Comparison of ENCODE assay signal across 24 cellular contexts in genomic region chr12:29167410-29167809, GRCh38.
"Had no signal": no experiment of that assay in that cellular context is flagged by ENCODE, and none has a peak within 500 bp of the region (broad histone marks: within the 10 kb centered on the region; RNA-seq: fewer than 3 reads in every experiment).

No MANE protein-coding gene starts in this region.

- H3K9me3 ChIP-seq: breast epithelium, gastrocnemius medialis, pancreas, prostate gland, testis had no signal

- H3K4me1 ChIP-seq: breast epithelium, gastrocnemius medialis, pancreas, prostate gland, testis had no signal

- H3K4me1 Mint-ChIP-seq: nephron had no signal

- H3K27me3 ChIP-seq: breast epithelium, gastrocnemius medialis, pancreas, testis had no signal

- H3K4me3 ChIP-seq: breast epithelium, gastrocnemius medialis, pancreas, prostate gland, smooth muscle cell, testis had no signal

- H3K27me3 Mint-ChIP-seq: activated CD4-positive, alpha-beta T cell treated with anti-CD3 and anti-CD28 coated beads, Interleukin-2, amount 10 ng/mL, durations not matched to agents 7 days and 5 days; activated CD8-positive, alpha-beta T cell treated with anti-CD3 and anti-CD28 coated beads for 36 hours had no signal

- H3K27ac Mint-ChIP-seq: activated CD4-positive, alpha-beta T cell treated with anti-CD3 and anti-CD28 coated beads, Interleukin-2, amount 10 ng/mL, durations not matched to agents 7 days and 5 days; activated CD8-positive, alpha-beta T cell treated with anti-CD3 and anti-CD28 coated beads for 36 hours; activated naive CD4-positive, alpha-beta T cell treated with anti-CD3 and anti-CD28 coated beads, Interleukin-2, amount 50 U/mL, for 72 hours; activated T-helper 2 cell treated with anti-CD3 and anti-CD28 coated beads, Interferon-gamma antibody, Interleukin-2, Interleukin-4, amounts not matched to agents 10 μg/mL and 5 μg/mL and 100 μg/mL, durations not matched to agents 14 hours and 24 hours and 36 hours; nephron; WTC11 had no signal

- ATAC-seq: activated CD8-positive, alpha-beta T cell treated with anti-CD3 and anti-CD28 coated beads for 36 hours; activated naive CD4-positive, alpha-beta T cell treated with anti-CD3 and anti-CD28 coated beads, Interleukin-2, amount 50 U/mL, for 72 hours; gastrocnemius medialis; pancreas; stimulated activated naive CD8-positive, alpha-beta T cell treated with anti-CD3 and anti-CD28 coated beads, Interleukin-15, Interleukin-2, amounts not matched to agents 100 U/mL and 50 U/mL, for 24 hours; WTC11 had no signal

- H3K36me3 ChIP-seq: breast epithelium, gastrocnemius medialis, pancreas, prostate gland had no signal

- H3K27ac ChIP-seq: breast epithelium, gastrocnemius medialis, pancreas, prostate gland, testis had no signal

- H3K9me3 Mint-ChIP-seq: activated CD4-positive, alpha-beta T cell treated with anti-CD3 and anti-CD28 coated beads, Interleukin-2, amount 10 ng/mL, durations not matched to agents 7 days and 5 days; activated CD8-positive, alpha-beta T cell treated with anti-CD3 and anti-CD28 coated beads for 36 hours; activated naive CD4-positive, alpha-beta T cell treated with anti-CD3 and anti-CD28 coated beads, Interleukin-2, amount 50 U/mL, for 72 hours; activated T-helper 2 cell treated with anti-CD3 and anti-CD28 coated beads, Interferon-gamma antibody, Interleukin-2, Interleukin-4, amounts not matched to agents 10 μg/mL and 5 μg/mL and 100 μg/mL, durations not matched to agents 14 hours and 24 hours and 36 hours had no signal

- H3K4me3 Mint-ChIP-seq: activated CD4-positive, alpha-beta T cell treated with anti-CD3 and anti-CD28 coated beads, Interleukin-2, amount 10 ng/mL, durations not matched to agents 7 days and 5 days; activated CD8-positive, alpha-beta T cell treated with anti-CD3 and anti-CD28 coated beads for 36 hours; nephron; WTC11 had no signal

- DNase-seq: activated CD4-positive, alpha-beta T cell treated with anti-CD3 and anti-CD28 coated beads for 1 hour; activated CD4-positive, alpha-beta T cell treated with anti-CD3 and anti-CD28 coated beads, Interleukin-2, amount 10 ng/mL, durations not matched to agents 7 days and 5 days; activated CD8-positive, alpha-beta T cell treated with anti-CD3 and anti-CD28 coated beads for 36 hours; activated T-cell treated with anti-CD3 and anti-CD28 coated beads, Interleukin-2, amount 50 U/mL, for 48 hours; central memory CD4-positive, alpha-beta T cell; dermis blood vessel endothelial cell; effector CD8-positive, alpha-beta T cell; erythroblast; gastrocnemius medialis; glutamatergic neuron; pancreas; retina; stimulated activated CD4-positive, alpha-beta T cell treated with anti-CD3 and anti-CD28 coated beads, Interleukin-15, amount 100 ng/mL, for 24 hours; stimulated activated naive CD8-positive, alpha-beta T cell treated with anti-CD3 and anti-CD28 coated beads, Interleukin-15, Interleukin-2, amounts not matched to agents 100 U/mL and 50 U/mL, for 24 hours; T-helper 2 cell; testis; trophoblast cell had no signal
